ENCODE assay signal across 9 cellular contexts in the genomic region with DNA sequence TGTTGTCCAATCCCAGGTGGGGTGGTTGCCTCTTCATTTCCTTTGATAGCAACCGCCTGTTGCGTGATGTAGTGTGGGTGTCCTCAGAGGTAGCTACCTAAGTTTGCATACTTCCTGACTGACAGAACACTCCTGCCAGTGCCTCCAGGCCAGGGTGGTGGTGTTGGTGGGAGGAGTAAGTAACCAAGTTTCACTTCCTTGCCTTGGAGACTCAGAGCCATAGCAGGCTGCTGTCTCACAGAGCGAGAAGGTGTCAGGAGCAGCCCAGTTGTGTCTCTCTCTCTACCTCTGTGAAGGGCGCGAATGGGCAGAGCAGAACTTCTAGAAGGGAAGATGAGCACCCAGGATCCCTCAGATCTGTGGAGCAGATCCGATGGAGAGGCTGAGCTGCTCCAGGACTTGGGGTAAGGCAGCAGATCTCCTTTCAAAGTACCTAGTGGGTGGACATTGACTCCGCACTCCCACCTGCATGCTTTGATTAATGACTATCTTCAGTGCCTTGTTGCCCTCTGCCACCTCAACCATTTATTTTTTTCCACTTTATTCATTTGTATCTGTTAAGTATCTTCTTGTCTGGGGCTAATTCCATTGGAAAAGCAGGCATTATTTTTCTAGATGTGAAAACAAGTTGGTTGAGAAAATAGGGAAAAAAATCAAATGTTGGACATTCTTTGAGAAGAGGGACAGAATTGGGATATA. TPM values are rescaled to one million over a fixed set of nuclear protein-coding genes. Genes with fewer than 3 reads are reported as not detected.
DNase-seq lines count a peak whose midpoint lies in the region; ATAC-seq and TF ChIP-seq lines count a peak whose summit lies in the region.
"Had no signal": no experiment of that assay in that cellular context is flagged by ENCODE, and none has a peak within 500 bp of the region (broad histone marks: within the 10 kb centered on the region; RNA-seq: fewer than 3 reads in every experiment).

A gene with protein sequence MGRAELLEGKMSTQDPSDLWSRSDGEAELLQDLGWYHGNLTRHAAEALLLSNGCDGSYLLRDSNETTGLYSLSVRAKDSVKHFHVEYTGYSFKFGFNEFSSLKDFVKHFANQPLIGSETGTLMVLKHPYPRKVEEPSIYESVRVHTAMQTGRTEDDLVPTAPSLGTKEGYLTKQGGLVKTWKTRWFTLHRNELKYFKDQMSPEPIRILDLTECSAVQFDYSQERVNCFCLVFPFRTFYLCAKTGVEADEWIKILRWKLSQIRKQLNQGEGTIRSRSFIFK (plus strand): TSS at position 217 of the 699 bp plus-strand sequence. CDS start 87 bp downstream, at position 304.

- peaks cover 0 to 3% of the 10 kb centered on the region in 2 donors for H3K4me1 ChIP-seq in lung (ENCODE audit: control insufficient read depth in 2 of 2, insufficient read depth in 2 of 2, low read length in 2 of 2)
- no peaks in the 10 kb centered on the region for H3K4me1 ChIP-seq in A673 (ENCODE audit: insufficient read depth, low read length, poor library complexity, severe bottlenecking)

- H3K27me3 ChIP-seq in lung (ENCODE audit: control insufficient read depth, insufficient read depth) (no peaks in the 10 kb centered on the region), A673 (replicated peaks; ENCODE audit: insufficient read depth, low read depth, low read length, poor library complexity) (peaks cover 3% of the 10 kb centered on the region)

- CTCF ChIA-PET in A673 (lab: Charles Lee) = no interaction called here

- intact Hi-C loops in A673 (cut with micrococcal nuclease; ENCODE audit: unreplicated experiment) = no loop called here

- H3K4me3 ChIP-seq in lung (no peak within 1 kb of the TSS), A673 (ENCODE audit: low read depth, low read length, poor library complexity, severe bottlenecking) (no peak within 1 kb of the TSS)

- TF ChIP-seq CTCF in lung (IDR thresholded peaks at IDR 0.05; ENCODE audit: control extremely low read depth, extremely low read depth) = no peak
- no peak for TF ChIP-seq CTCF in A673 (conservative IDR thresholded peaks at IDR 0.05; ENCODE audit: low read depth, low read length)

- POLR2A ChIA-PET in A673 (lab: Charles Lee; ENCODE audit: low non-redundant PET) = no interaction called here

- 38 to 65% methylated on average over 7 of the region's 7 CpGs for WGBS in lung, 2 donors

- no TSS peak for BruUV-seq in A673 (replicated peaks; lab: Mats Ljungman, UMichigan)

- H3K36me3 ChIP-seq in lung (ENCODE audit: control insufficient read depth in 2 of 2, insufficient read depth in 2 of 2, low read length in 2 of 2) (no peaks in the 10 kb centered on the region), A673 (ENCODE audit: insufficient read depth, low read length, poor library complexity, severe bottlenecking) (no peaks in the 10 kb centered on the region)

- DNase-seq in SIG-M5 treated with dmso at 0.1 percent for 504 hours (lab: John Stamatoyannopoulos, UW; ENCODE audit: unreplicated experiment) = peak; percentile 90
- DNase-seq in activated naive CD4-positive, alpha-beta T cell treated with Interleukin-2 at 50 U/mL for 16 hours = peak; percentile 76
- DNase-seq in lung (ENCODE audit: low spot score) = peak; percentile 40
- peak; percentile 75 for DNase-seq in stimulated activated naive CD4-positive, alpha-beta T cell treated with Interleukin-2 at 50 U/mL for 16 hours (lab: John Stamatoyannopoulos, UW)
- DNase-seq in NCI-H128 (lab: John Stamatoyannopoulos, UW; ENCODE audit: unreplicated experiment) = no peak
- no peak for DNase-seq in A673 (ENCODE audit: low spot score)

- ATAC-seq in GM18858 (IDR thresholded peaks at IDR 0.05; ENCODE audit: unreplicated experiment) (peak; percentile 95), HG02970 (IDR thresholded peaks at IDR 0.05; ENCODE audit: low FRiP score, unreplicated experiment) (peak; percentile 96), lung (ENCODE audit: insufficient read depth, low FRiP score) (peak; percentile 60)
- ATAC-seq: Panc1 had no signal

- H3K9me3 ChIP-seq in lung (ENCODE audit: control insufficient read depth in 2 of 2, insufficient read depth in 1 of 2, low read length in 1 of 2) = no peaks in the 10 kb centered on the region
- H3K9me3 ChIP-seq in A673 (ENCODE audit: low read depth, low read length, poor library complexity, severe bottlenecking) = no peaks in the 10 kb centered on the region

- H3K27ac ChIP-seq in lung (ENCODE audit: low read depth in 1 of 2, low read length in 1 of 2) (peak within 1 kb of the TSS in 1 of 2 donors; percentile 72), A673 (ENCODE audit: low read depth, low read length, poor library complexity, severe bottlenecking) (no peak within 1 kb of the TSS)

RNA-seq across cellular contexts. Expression of the gene that starts here (rescaled TPM):
- total RNA-seq in lung = 10 to 100 TPM in 1 of 2 donors, 1 to 10 TPM in 1; 9.2 to 24.6 TPM
- 10 to 100 TPM in 1 of 2 donors, 1 to 10 TPM in 1; 2.6 to 14.2 TPM for polyA plus RNA-seq in lung
- total RNA-seq in A673 (2021) = not detected in 2 replicates

Comparison
In these comparisons a context has a peak if more than half of its experiments do, and no peak if none do; other contexts are left out.
1. RNA of the gene that starts here (total RNA-seq): 9.2 to 24.6 TPM in lung; not detected in A673; every median in the first group is over 10 times any median in the second.
2. DNase-seq: peak in SIG-M5 treated with dmso at 0.1 percent for 504 hours (single experiment), activated naive CD4-positive, alpha-beta T cell treated with Interleukin-2 at 50 U/mL for 16 hours (single experiment), lung (single experiment) and stimulated activated naive CD4-positive, alpha-beta T cell treated with Interleukin-2 at 50 U/mL for 16 hours (single experiment); none in NCI-H128 (single experiment) and A673 (single experiment).
3. Peak in every context shown above with its lines, with median percentiles within 50 percentile points of each other: ATAC-seq.